Comparison of ENCODE assay signal across 9 cellular contexts in genomic region chr4:39706334-39706733, GRCh38. TPM values are rescaled to one million over a fixed set of nuclear protein-coding genes. Genes with fewer than 3 reads are reported as not detected.
DNase-seq lines count a peak whose midpoint lies in the region; ATAC-seq and TF ChIP-seq lines count a peak whose summit lies in the region.
"Had no signal": no experiment of that assay in that cellular context is flagged by ENCODE, and none has a peak within 500 bp of the region (broad histone marks: within the 10 kb centered on the region; RNA-seq: fewer than 3 reads in every experiment).

No MANE protein-coding gene starts in this region.

- H3K36me3 Mint-ChIP-seq in WTC11 = peaks cover 10% of the 10 kb centered on the region

- no peak overlapping the region for H3K4me3 Mint-ChIP-seq in WTC11
- H3K4me3 Mint-ChIP-seq: activated naive CD8-positive, alpha-beta T cell treated with anti-CD3 and anti-CD28 coated beads, Interleukin-2, amount 50 U/mL, for 24 hours had no signal

- CTCF ChIA-PET in WTC11 (lab: Charles Lee) = interaction anchor here (0.6 kb wide), 1 partner anchor 14 kb away, joined by 4 read pairs; no protein-coding TSS in a partner anchor

- H3K27ac Mint-ChIP-seq in WTC11 = peak overlapping the region; percentile 58
- H3K27ac Mint-ChIP-seq: activated naive CD8-positive, alpha-beta T cell treated with anti-CD3 and anti-CD28 coated beads, Interleukin-2, amount 50 U/mL, for 24 hours had no signal

- H3K27me3 Mint-ChIP-seq in WTC11 (ENCODE audit: low read depth) = no peaks in the 10 kb centered on the region
- H3K27me3 Mint-ChIP-seq: activated naive CD8-positive, alpha-beta T cell treated with anti-CD3 and anti-CD28 coated beads, Interleukin-2, amount 50 U/mL, for 24 hours had no signal

- TF ChIP-seq CTCF in WTC11 (IDR thresholded peaks at IDR 0.05) (no peak), GM20000 (IDR thresholded peaks at IDR 0.05; ENCODE audit: extremely low read depth, missing control alignments) (no peak)

- POLR2A ChIA-PET in WTC11 (lab: Charles Lee) = interaction anchor here (0.6 to 0.7 kb wide), 2 partner anchors 68 to 85 kb away, joined by 3 to 5 read pairs; partner anchors contain the start of gene SMIM14

- H3K4me1 Mint-ChIP-seq in WTC11 = peaks cover 14% of the 10 kb centered on the region

- H3K9me3 Mint-ChIP-seq in WTC11 = no peaks in the 10 kb centered on the region
- H3K9me3 Mint-ChIP-seq: activated naive CD8-positive, alpha-beta T cell treated with anti-CD3 and anti-CD28 coated beads, Interleukin-2, amount 50 U/mL, for 24 hours had no signal

- DNase-seq in DMS 273 (lab: John Stamatoyannopoulos, UW; ENCODE audit: unreplicated experiment) (peak; percentile 20), DMS 273 treated with DMSO at 0.1 percent for 48 hours (lab: John Stamatoyannopoulos, UW) (no peak), WTC11 (ENCODE audit: low spot score) (no peak), left ventricle myocardium superior (peak; percentile 39), stromal cell of bone marrow (ENCODE audit: low read depth) (peak; percentile 70), GM20000 (ENCODE audit: low spot score) (no peak), activated gamma-delta T cell (lab: John Stamatoyannopoulos, UW) (no peak)
- DNase-seq: activated naive CD8-positive, alpha-beta T cell treated with anti-CD3 and anti-CD28 coated beads, Interleukin-2, amount 50 U/mL, for 24 hours had no signal

- ATAC-seq in WTC11 = no peak
- peak; percentile 78 for ATAC-seq in left ventricle myocardium superior
- ATAC-seq in GM18498 (IDR thresholded peaks at IDR 0.05; ENCODE audit: unreplicated experiment) = no peak
- ATAC-seq: activated naive CD8-positive, alpha-beta T cell treated with anti-CD3 and anti-CD28 coated beads, Interleukin-2, amount 50 U/mL, for 24 hours had no signal

- intact Hi-C loops in left ventricle myocardium superior (cut with micrococcal nuclease) = no loop called here

TF ChIP-seq in WTC11, 78 proteins besides CTCF, POLR2A, EP300 and RAD21 (continues in another document):
- TF ChIP-seq ZNF416 (CRISPR knock-in tag; IDR thresholded peaks at IDR 0.05) (no peak), CREB1 (CRISPR knock-in tag; IDR thresholded peaks at IDR 0.05) (no peak), ZNF219 (CRISPR knock-in tag; IDR thresholded peaks at IDR 0.05; ENCODE audit: borderline replicate concordance) (no peak), AR (CRISPR knock-in tag; IDR thresholded peaks at IDR 0.05) (no peak), ZMAT4 (CRISPR knock-in tag; IDR thresholded peaks at IDR 0.05) (no peak), PRRX2 (CRISPR knock-in tag; IDR thresholded peaks at IDR 0.05) (no peak), TEAD1 (CRISPR knock-in tag; IDR thresholded peaks at IDR 0.05) (no peak), ELF4 (CRISPR knock-in tag; IDR thresholded peaks at IDR 0.05; ENCODE audit: low read depth) (no peak)
- TF ChIP-seq, protein P1, sequence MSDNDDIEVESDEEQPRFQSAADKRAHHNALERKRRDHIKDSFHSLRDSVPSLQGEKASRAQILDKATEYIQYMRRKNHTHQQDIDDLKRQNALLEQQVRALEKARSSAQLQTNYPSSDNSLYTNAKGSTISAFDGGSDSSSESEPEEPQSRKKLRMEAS (CRISPR knock-in tag; IDR thresholded peaks at IDR 0.05) = no peak
- TF ChIP-seq, protein P2, sequence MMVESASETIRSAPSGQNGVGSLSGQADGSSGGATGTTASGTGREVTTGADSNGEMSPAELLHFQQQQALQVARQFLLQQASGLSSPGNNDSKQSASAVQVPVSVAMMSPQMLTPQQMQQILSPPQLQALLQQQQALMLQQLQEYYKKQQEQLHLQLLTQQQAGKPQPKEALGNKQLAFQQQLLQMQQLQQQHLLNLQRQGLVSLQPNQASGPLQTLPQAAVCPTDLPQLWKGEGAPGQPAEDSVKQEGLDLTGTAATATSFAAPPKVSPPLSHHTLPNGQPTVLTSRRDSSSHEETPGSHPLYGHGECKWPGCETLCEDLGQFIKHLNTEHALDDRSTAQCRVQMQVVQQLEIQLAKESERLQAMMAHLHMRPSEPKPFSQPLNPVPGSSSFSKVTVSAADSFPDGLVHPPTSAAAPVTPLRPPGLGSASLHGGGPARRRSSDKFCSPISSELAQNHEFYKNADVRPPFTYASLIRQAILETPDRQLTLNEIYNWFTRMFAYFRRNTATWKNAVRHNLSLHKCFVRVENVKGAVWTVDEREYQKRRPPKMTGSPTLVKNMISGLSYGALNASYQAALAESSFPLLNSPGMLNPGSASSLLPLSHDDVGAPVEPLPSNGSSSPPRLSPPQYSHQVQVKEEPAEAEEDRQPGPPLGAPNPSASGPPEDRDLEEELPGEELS (CRISPR knock-in tag; IDR thresholded peaks at IDR 0.05) = no peak
- TF ChIP-seq, protein P3, sequence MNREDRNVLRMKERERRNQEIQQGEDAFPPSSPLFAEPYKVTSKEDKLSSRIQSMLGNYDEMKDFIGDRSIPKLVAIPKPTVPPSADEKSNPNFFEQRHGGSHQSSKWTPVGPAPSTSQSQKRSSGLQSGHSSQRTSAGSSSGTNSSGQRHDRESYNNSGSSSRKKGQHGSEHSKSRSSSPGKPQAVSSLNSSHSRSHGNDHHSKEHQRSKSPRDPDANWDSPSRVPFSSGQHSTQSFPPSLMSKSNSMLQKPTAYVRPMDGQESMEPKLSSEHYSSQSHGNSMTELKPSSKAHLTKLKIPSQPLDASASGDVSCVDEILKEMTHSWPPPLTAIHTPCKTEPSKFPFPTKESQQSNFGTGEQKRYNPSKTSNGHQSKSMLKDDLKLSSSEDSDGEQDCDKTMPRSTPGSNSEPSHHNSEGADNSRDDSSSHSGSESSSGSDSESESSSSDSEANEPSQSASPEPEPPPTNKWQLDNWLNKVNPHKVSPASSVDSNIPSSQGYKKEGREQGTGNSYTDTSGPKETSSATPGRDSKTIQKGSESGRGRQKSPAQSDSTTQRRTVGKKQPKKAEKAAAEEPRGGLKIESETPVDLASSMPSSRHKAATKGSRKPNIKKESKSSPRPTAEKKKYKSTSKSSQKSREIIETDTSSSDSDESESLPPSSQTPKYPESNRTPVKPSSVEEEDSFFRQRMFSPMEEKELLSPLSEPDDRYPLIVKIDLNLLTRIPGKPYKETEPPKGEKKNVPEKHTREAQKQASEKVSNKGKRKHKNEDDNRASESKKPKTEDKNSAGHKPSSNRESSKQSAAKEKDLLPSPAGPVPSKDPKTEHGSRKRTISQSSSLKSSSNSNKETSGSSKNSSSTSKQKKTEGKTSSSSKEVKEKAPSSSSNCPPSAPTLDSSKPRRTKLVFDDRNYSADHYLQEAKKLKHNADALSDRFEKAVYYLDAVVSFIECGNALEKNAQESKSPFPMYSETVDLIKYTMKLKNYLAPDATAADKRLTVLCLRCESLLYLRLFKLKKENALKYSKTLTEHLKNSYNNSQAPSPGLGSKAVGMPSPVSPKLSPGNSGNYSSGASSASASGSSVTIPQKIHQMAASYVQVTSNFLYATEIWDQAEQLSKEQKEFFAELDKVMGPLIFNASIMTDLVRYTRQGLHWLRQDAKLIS (CRISPR knock-in tag; IDR thresholded peaks at IDR 0.05; ENCODE audit: borderline replicate concordance) = no peak
- TF ChIP-seq, protein P4, sequence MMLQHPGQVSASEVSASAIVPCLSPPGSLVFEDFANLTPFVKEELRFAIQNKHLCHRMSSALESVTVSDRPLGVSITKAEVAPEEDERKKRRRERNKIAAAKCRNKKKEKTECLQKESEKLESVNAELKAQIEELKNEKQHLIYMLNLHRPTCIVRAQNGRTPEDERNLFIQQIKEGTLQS (CRISPR knock-in tag; conservative IDR thresholded peaks at IDR 0.05) = no peak

RNA-seq across cellular contexts. Expression of gene UBE2K, which starts 8.4 kb away (rescaled TPM):
- total RNA-seq in WTC11 (2021) (131 to 138 TPM (median 135 TPM) in 3 replicates), left ventricle myocardium superior (53.8 TPM)

Comparison
In these comparisons a context has a peak if more than half of its experiments do, and no peak if none do; other contexts are left out.
1. DNase-seq: peak in DMS 273 (single experiment), left ventricle myocardium superior (single experiment) and stromal cell of bone marrow (single experiment); none in DMS 273 treated with DMSO at 0.1 percent for 48 hours (single experiment), WTC11 (single experiment), GM20000 (single experiment) and activated gamma-delta T cell (single experiment).